Comparison of ENCODE assay signal across 1 cellular context in the genomic region with DNA sequence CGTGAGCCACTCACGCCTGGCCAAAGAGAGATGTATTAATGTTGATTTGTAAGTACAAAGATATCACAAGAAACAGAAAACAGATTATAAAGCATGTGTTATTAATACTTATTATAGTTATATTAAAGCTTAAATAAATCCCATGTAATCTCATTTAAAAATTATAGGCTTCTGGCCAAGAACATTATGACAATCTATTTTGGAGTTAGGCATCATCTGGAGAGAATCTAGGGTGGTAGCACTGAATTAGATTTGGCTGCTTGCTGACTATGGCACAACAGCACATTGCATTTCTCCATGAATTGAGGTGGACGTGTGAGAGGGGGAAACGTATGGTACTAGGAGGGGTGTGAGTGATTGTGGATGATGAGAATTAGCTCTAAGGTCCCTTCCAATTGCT.
A peak's percentile ranks its signal among the peaks of the same experiment; 100 is the strongest.
TF ChIP-seq lines count a peak whose summit lies in the region.

No MANE protein-coding gene starts in this region.

TF ChIP-seq in SK-N-SH, 30 proteins besides CTCF, POLR2A, EP300 and RAD21:
- TF ChIP-seq GATA2 (CRISPR knock-in tag; IDR thresholded peaks at IDR 0.05) (peak; percentile 37; the same call in 1 of the 2 replicates), RFX5 (IDR thresholded peaks at IDR 0.05; ENCODE audit: low read length) (no peak), TAF1 (IDR thresholded peaks at IDR 0.05; ENCODE audit: borderline replicate concordance, low read depth, low read length) (no peak), MXI1 (IDR thresholded peaks at IDR 0.05; ENCODE audit: low read depth, low read length) (0 out of 2 replicates have a peak, but pooled peaks have one; percentile 28), TEAD4 (IDR thresholded peaks at IDR 0.05; ENCODE audit: borderline replicate concordance, insufficient read depth) (peak; percentile 21; the same call in 1 of the 2 replicates), FOXM1 (IDR thresholded peaks at IDR 0.05; ENCODE audit: low read depth) (no peak), YY1 (IDR thresholded peaks at IDR 0.05; ENCODE audit: low read depth) (no peak), RCOR1 (IDR thresholded peaks at IDR 0.05; ENCODE audit: low read length) (peak; percentile 44; the same call in 1 of the 2 replicates), CHD2 (IDR thresholded peaks at IDR 0.05; ENCODE audit: low read length, partially characterized antibody) (no peak), NRF1 (IDR thresholded peaks at IDR 0.05; ENCODE audit: low read depth, low read length) (no peak), SIN3A (IDR thresholded peaks at IDR 0.05; ENCODE audit: borderline replicate concordance, low read depth, low read length) (no peak), NFIC (IDR thresholded peaks at IDR 0.05; ENCODE audit: borderline replicate concordance) (no peak), TCF12 (IDR thresholded peaks at IDR 0.05) (peak; percentile 29; the same call in 1 of the 2 replicates), RXRA (IDR thresholded peaks at IDR 0.05; ENCODE audit: borderline replicate concordance, low read depth) (no peak), EZH2phosphoT487 (IDR thresholded peaks at IDR 0.05; ENCODE audit: borderline replicate concordance, low read depth) (no peak), JUND (IDR thresholded peaks at IDR 0.05) (no peak), SMC3 (IDR thresholded peaks at IDR 0.05; ENCODE audit: low read depth, low read length) (no peak), MEF2A (IDR thresholded peaks at IDR 0.05; ENCODE audit: borderline replicate concordance, low read depth) (no peak), POLR2AphosphoS5 (IDR thresholded peaks at IDR 0.05; ENCODE audit: low read depth, low read length) (peak; percentile 25; the same call in 1 of the 2 replicates), FOXJ3 (CRISPR knock-in tag; IDR thresholded peaks at IDR 0.05) (no peak), ELF1 (IDR thresholded peaks at IDR 0.05) (no peak), GABPA (IDR thresholded peaks at IDR 0.05; ENCODE audit: low read depth) (no peak), FOSL2 (IDR thresholded peaks at IDR 0.05; ENCODE audit: borderline replicate concordance, low read depth) (no peak)
- TF ChIP-seq, protein P1, sequence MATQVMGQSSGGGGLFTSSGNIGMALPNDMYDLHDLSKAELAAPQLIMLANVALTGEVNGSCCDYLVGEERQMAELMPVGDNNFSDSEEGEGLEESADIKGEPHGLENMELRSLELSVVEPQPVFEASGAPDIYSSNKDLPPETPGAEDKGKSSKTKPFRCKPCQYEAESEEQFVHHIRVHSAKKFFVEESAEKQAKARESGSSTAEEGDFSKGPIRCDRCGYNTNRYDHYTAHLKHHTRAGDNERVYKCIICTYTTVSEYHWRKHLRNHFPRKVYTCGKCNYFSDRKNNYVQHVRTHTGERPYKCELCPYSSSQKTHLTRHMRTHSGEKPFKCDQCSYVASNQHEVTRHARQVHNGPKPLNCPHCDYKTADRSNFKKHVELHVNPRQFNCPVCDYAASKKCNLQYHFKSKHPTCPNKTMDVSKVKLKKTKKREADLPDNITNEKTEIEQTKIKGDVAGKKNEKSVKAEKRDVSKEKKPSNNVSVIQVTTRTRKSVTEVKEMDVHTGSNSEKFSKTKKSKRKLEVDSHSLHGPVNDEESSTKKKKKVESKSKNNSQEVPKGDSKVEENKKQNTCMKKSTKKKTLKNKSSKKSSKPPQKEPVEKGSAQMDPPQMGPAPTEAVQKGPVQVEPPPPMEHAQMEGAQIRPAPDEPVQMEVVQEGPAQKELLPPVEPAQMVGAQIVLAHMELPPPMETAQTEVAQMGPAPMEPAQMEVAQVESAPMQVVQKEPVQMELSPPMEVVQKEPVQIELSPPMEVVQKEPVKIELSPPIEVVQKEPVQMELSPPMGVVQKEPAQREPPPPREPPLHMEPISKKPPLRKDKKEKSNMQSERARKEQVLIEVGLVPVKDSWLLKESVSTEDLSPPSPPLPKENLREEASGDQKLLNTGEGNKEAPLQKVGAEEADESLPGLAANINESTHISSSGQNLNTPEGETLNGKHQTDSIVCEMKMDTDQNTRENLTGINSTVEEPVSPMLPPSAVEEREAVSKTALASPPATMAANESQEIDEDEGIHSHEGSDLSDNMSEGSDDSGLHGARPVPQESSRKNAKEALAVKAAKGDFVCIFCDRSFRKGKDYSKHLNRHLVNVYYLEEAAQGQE (IDR thresholded peaks at IDR 0.05; ENCODE audit: low read depth, low read length): no peak
- TF ChIP-seq, protein P2, sequence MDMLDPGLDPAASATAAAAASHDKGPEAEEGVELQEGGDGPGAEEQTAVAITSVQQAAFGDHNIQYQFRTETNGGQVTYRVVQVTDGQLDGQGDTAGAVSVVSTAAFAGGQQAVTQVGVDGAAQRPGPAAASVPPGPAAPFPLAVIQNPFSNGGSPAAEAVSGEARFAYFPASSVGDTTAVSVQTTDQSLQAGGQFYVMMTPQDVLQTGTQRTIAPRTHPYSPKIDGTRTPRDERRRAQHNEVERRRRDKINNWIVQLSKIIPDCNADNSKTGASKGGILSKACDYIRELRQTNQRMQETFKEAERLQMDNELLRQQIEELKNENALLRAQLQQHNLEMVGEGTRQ (IDR thresholded peaks at IDR 0.05; ENCODE audit: borderline replicate concordance, low read depth, low read length): no peak
- TF ChIP-seq, protein P3, sequence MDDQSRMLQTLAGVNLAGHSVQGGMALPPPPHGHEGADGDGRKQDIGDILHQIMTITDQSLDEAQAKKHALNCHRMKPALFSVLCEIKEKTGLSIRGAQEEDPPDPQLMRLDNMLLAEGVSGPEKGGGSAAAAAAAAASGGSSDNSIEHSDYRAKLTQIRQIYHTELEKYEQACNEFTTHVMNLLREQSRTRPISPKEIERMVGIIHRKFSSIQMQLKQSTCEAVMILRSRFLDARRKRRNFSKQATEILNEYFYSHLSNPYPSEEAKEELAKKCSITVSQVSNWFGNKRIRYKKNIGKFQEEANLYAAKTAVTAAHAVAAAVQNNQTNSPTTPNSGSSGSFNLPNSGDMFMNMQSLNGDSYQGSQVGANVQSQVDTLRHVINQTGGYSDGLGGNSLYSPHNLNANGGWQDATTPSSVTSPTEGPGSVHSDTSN (IDR thresholded peaks at IDR 0.05): no peak
- TF ChIP-seq, protein P4, sequence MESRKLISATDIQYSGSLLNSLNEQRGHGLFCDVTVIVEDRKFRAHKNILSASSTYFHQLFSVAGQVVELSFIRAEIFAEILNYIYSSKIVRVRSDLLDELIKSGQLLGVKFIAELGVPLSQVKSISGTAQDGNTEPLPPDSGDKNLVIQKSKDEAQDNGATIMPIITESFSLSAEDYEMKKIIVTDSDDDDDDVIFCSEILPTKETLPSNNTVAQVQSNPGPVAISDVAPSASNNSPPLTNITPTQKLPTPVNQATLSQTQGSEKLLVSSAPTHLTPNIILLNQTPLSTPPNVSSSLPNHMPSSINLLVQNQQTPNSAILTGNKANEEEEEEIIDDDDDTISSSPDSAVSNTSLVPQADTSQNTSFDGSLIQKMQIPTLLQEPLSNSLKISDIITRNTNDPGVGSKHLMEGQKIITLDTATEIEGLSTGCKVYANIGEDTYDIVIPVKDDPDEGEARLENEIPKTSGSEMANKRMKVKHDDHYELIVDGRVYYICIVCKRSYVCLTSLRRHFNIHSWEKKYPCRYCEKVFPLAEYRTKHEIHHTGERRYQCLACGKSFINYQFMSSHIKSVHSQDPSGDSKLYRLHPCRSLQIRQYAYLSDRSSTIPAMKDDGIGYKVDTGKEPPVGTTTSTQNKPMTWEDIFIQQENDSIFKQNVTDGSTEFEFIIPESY (IDR thresholded peaks at IDR 0.05; ENCODE audit: borderline replicate concordance, low read depth): no peak
- TF ChIP-seq, protein P5, sequence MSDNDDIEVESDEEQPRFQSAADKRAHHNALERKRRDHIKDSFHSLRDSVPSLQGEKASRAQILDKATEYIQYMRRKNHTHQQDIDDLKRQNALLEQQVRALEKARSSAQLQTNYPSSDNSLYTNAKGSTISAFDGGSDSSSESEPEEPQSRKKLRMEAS (IDR thresholded peaks at IDR 0.05; ENCODE audit: low read depth): no peak
- TF ChIP-seq, protein P6, sequence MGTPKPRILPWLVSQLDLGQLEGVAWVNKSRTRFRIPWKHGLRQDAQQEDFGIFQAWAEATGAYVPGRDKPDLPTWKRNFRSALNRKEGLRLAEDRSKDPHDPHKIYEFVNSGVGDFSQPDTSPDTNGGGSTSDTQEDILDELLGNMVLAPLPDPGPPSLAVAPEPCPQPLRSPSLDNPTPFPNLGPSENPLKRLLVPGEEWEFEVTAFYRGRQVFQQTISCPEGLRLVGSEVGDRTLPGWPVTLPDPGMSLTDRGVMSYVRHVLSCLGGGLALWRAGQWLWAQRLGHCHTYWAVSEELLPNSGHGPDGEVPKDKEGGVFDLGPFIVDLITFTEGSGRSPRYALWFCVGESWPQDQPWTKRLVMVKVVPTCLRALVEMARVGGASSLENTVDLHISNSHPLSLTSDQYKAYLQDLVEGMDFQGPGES (IDR thresholded peaks at IDR 0.05; ENCODE audit: low read depth, low read length): no peak
- TF ChIP-seq, protein P7, sequence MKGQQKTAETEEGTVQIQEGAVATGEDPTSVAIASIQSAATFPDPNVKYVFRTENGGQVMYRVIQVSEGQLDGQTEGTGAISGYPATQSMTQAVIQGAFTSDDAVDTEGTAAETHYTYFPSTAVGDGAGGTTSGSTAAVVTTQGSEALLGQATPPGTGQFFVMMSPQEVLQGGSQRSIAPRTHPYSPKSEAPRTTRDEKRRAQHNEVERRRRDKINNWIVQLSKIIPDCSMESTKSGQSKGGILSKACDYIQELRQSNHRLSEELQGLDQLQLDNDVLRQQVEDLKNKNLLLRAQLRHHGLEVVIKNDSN (IDR thresholded peaks at IDR 0.05; ENCODE audit: borderline replicate concordance, low read depth): no peak
